13 cellular contexts compared by ENCODE assay signal in genomic region chr5:173954671-173955605, GRCh38. TPM values are rescaled to one million over a fixed set of nuclear protein-coding genes. Genes with fewer than 3 reads are reported as not detected.
A peak's percentile ranks its signal among the peaks of the same experiment; 100 is the strongest.
DNase-seq lines count a peak whose midpoint lies in the region; ATAC-seq and TF ChIP-seq lines count a peak whose summit lies in the region.
"Had no signal": no experiment of that assay in that cellular context is flagged by ENCODE, and none has a peak within 500 bp of the region (broad histone marks: within the 10 kb centered on the region; RNA-seq: fewer than 3 reads in every experiment).

No MANE protein-coding gene starts in this region.

- POLR2A ChIA-PET in BJ (lab: Charles Lee): no interaction called here
- POLR2A ChIA-PET in CD4-positive, alpha-beta memory T cell (lab: Charles Lee; ENCODE audit: partially characterized antibody): no interaction called here

- no peaks in the 10 kb centered on the region for H3K9me3 ChIP-seq in parathyroid adenoma (ENCODE audit: control insufficient read depth, low read length)
- no peaks in the 10 kb centered on the region for H3K9me3 ChIP-seq in CD4-positive, alpha-beta memory T cell (ENCODE audit: control insufficient read depth in 1 of 2, low read length in 2 of 2)
- H3K9me3 ChIP-seq: SJSA1 had no signal

- no peak overlapping the region for H3K27ac Mint-ChIP-seq in CD4-positive, alpha-beta memory T cell

- DNase-seq in BJ (ENCODE audit: low read depth) (peak; percentile 76), LHCN-M2 (ENCODE audit: low read depth) (peak; percentile 51), fibroblast of villous mesenchyme (ENCODE audit: low read depth) (peak; percentile 95), NCI-H1105 treated with DMSO at 0.1 percent for 48 hours (lab: John Stamatoyannopoulos, UW) (no peak)
- DNase-seq in CD4-positive, alpha-beta memory T cell: no peak
- DNase-seq: activated T-cell treated with anti-CD3 and anti-CD28 coated beads for 4 hours; CD4-positive, CD25-positive, alpha-beta regulatory T cell; NCI-H187 treated with DMSO at 0.1 percent for 48 hours had no signal

- CTCF ChIA-PET in BJ (lab: Yijun Ruan, JAX): interaction anchor here (1.0 kb wide), 1 partner anchor 325 kb away, joined by 3 read pairs; no protein-coding TSS in a partner anchor
- CTCF ChIA-PET in CD4-positive, alpha-beta memory T cell (lab: Charles Lee; ENCODE audit: partially characterized antibody): interaction anchor here (0.5 kb wide), 1 partner anchor 24 kb away, joined by 4 read pairs; no protein-coding TSS in a partner anchor

- peaks cover 19% of the 10 kb centered on the region for H3K4me1 ChIP-seq in parathyroid adenoma
- H3K4me1 ChIP-seq in CD4-positive, alpha-beta memory T cell (ENCODE audit: insufficient read depth, low read length): no peaks in the 10 kb centered on the region

- no peak overlapping the region for H2AFZ ChIP-seq in parathyroid adenoma

- no peak overlapping the region for H3K9ac ChIP-seq in parathyroid adenoma

- H3K27ac ChIP-seq in parathyroid adenoma: peak overlapping the region; percentile 49
- H3K27ac ChIP-seq in CD4-positive, alpha-beta memory T cell (ENCODE audit: low read depth, low read length): no peak overlapping the region

- H3K79me2 ChIP-seq in parathyroid adenoma: peaks cover 3% of the 10 kb centered on the region

- no peak overlapping the region for H3K4me3 Mint-ChIP-seq in CD4-positive, alpha-beta memory T cell
- H3K4me3 Mint-ChIP-seq: CD4-positive, CD25-positive, alpha-beta regulatory T cell had no signal

- H3K27me3 Mint-ChIP-seq in CD4-positive, alpha-beta memory T cell: no peaks in the 10 kb centered on the region
- H3K27me3 Mint-ChIP-seq: CD4-positive, CD25-positive, alpha-beta regulatory T cell had no signal

- H3K4me2 ChIP-seq in parathyroid adenoma (ENCODE audit: low read length): peak overlapping the region; percentile 21

- H3K27me3 ChIP-seq in BJ (ENCODE audit: control insufficient read depth, insufficient read depth, low read length) (no peaks in the 10 kb centered on the region), parathyroid adenoma (ENCODE audit: control insufficient read depth, insufficient read depth, low read length) (no peaks in the 10 kb centered on the region)
- no peaks in the 10 kb centered on the region for H3K27me3 ChIP-seq in CD4-positive, alpha-beta memory T cell (ENCODE audit: insufficient read depth, low read length)
- H3K27me3 ChIP-seq: SJSA1 had no signal

- H3K4me1 Mint-ChIP-seq in CD4-positive, alpha-beta memory T cell: no peaks in the 10 kb centered on the region

- TF ChIP-seq CTCF in BJ (IDR thresholded peaks at IDR 0.05; ENCODE audit: insufficient read depth, low read depth, low read length) (no peak), fibroblast of villous mesenchyme (IDR thresholded peaks at IDR 0.05; ENCODE audit: insufficient read depth, low read depth, low read length) (no peak), parathyroid adenoma (IDR thresholded peaks at IDR 0.05) (no peak)

- no peaks in the 10 kb centered on the region for H3K9me3 Mint-ChIP-seq in CD4-positive, alpha-beta memory T cell
- H3K9me3 Mint-ChIP-seq: CD4-positive, CD25-positive, alpha-beta regulatory T cell had no signal

- no peak for ATAC-seq in HG03095 (IDR thresholded peaks at IDR 0.05; ENCODE audit: unreplicated experiment)
- ATAC-seq in GM21367 (IDR thresholded peaks at IDR 0.05; ENCODE audit: unreplicated experiment): no peak

- H3K36me3 Mint-ChIP-seq in CD4-positive, alpha-beta memory T cell: peaks cover 43 to 56% of the 10 kb centered on the region in 2 donors

- peaks cover 7% of the 10 kb centered on the region for H3K36me3 ChIP-seq in BJ (ENCODE audit: control insufficient read depth, insufficient read depth, low read length)
- no peaks in the 10 kb centered on the region for H3K36me3 ChIP-seq in parathyroid adenoma (ENCODE audit: control insufficient read depth, insufficient read depth, low read length)
- peaks cover 40% of the 10 kb centered on the region for H3K36me3 ChIP-seq in CD4-positive, alpha-beta memory T cell (ENCODE audit: insufficient read depth, low read length)

- H3K4me3 ChIP-seq in BJ (ENCODE audit: low read depth, low read length) (no peak overlapping the region), fibroblast of villous mesenchyme (ENCODE audit: low read depth, low read length) (no peak overlapping the region), parathyroid adenoma (ENCODE audit: low read depth, low read length) (no peak overlapping the region)
- H3K4me3 ChIP-seq in CD4-positive, alpha-beta memory T cell (ENCODE audit: low read length in 2 of 2): no peak overlapping the region
- H3K4me3 ChIP-seq: SJSA1 had no signal

- intact Hi-C loops in CD4-positive, alpha-beta memory T cell (cut with micrococcal nuclease): no loop called here

RNA-seq across cellular contexts. Expression of gene C5orf47, which starts 34.0 kb away (rescaled TPM):
- polyA plus RNA-seq in BJ (2011; rRNA removed): not detected in 2 replicates
- polyA minus RNA-seq in BJ (2011; rRNA and poly(A)+ RNA removed): not detected in 2 replicates
- not detected in 2 replicates for total RNA-seq in LHCN-M2 (2014; rRNA removed)
- polyA plus RNA-seq in LHCN-M2 (2012): not detected
- not detected in 2 replicates for total RNA-seq in fibroblast of villous mesenchyme
- total RNA-seq in CD4-positive, alpha-beta memory T cell: not detected
- polyA plus RNA-seq in CD4-positive, alpha-beta memory T cell: not detected
- total RNA-seq: CD4-positive, CD25-positive, alpha-beta regulatory T cell; mononuclear cell; SJSA1 had no signal
- polyA plus RNA-seq: CD4-positive, CD25-positive, alpha-beta regulatory T cell had no signal

Comparison
In these comparisons a context has a peak if more than half of its experiments do, and no peak if none do; other contexts are left out.
1. DNase-seq: peak in BJ (single experiment), LHCN-M2 (single experiment) and fibroblast of villous mesenchyme (single experiment); none in NCI-H1105 treated with DMSO at 0.1 percent for 48 hours (single experiment) and CD4-positive, alpha-beta memory T cell (0 of 5).